In genomic region chr1:28596276-28596675, GRCh38 we compare ENCODE assay signal across 4 cellular contexts. TPM values are rescaled to one million over a fixed set of nuclear protein-coding genes. Genes with fewer than 3 reads are reported as not detected.
"Had no signal": no experiment of that assay in that cellular context is flagged by ENCODE, and none has a peak within 500 bp of the region (broad histone marks: within the 10 kb centered on the region; RNA-seq: fewer than 3 reads in every experiment).

No MANE protein-coding gene starts in this region.

RNA-seq across cellular contexts. Expression of gene RAB42, which starts 4.2 kb away (rescaled TPM):
- total RNA-seq: MCF 10A had no signal

RNA-seq across cellular contexts. Expression of gene RNU11, which starts 52.1 kb away (rescaled TPM):
- total RNA-seq: LHCN-M2, M059J, MCF 10A, NCI-H460 had no signal
